23 cellular contexts compared by ENCODE assay signal in genomic region chr17:44942456-44942855, GRCh38. TPM values are rescaled to one million over a fixed set of nuclear protein-coding genes. Genes with fewer than 3 reads are reported as not detected.
A peak's percentile ranks its signal among the peaks of the same experiment; 100 is the strongest.
DNase-seq lines count a peak whose midpoint lies in the region; ATAC-seq, FAIRE-seq and TF ChIP-seq lines count a peak whose summit lies in the region.
"Had no signal": no experiment of that assay in that cellular context is flagged by ENCODE, and none has a peak within 500 bp of the region (broad histone marks: within the 10 kb centered on the region; RNA-seq: fewer than 3 reads in every experiment).

No MANE protein-coding gene starts in this region.

- TF ChIP-seq CTCF in GM23338 (conservative IDR thresholded peaks at IDR 0.05; ENCODE audit: low read depth in 2 of 2) = no peak
- no peak for TF ChIP-seq CTCF in kidney (IDR thresholded peaks at IDR 0.05; ENCODE audit: borderline replicate concordance, extremely low read depth, insufficient read depth)

- no peaks in the 10 kb centered on the region for H3K9me2 ChIP-seq in GM23338 (ENCODE audit: insufficient read depth)

- intact Hi-C loops in kidney (cut with DNase I) = no loop called here

- no peaks in the 10 kb centered on the region for H3K27me3 ChIP-seq in BLaER1 treated with 17β-estradiol and CSF1 and Interleukin-3, amounts not matched to agents 10 nM and 100 nM
- no peaks in the 10 kb centered on the region for H3K27me3 ChIP-seq in GM23338 (ENCODE audit: insufficient read depth)
- H3K27me3 ChIP-seq: body of pancreas had no signal

- H3K4me1 Mint-ChIP-seq in GM23338 (peaks cover 21% of the 10 kb centered on the region), T-helper 17 cell (peaks cover 5% of the 10 kb centered on the region)

- H3K4me2 ChIP-seq in BLaER1 treated with 17β-estradiol and CSF1 and Interleukin-3, amounts not matched to agents 10 nM and 100 nM = peak overlapping the region in 9 of 11 experiments; percentile 3 to 34 (median 18); a peak in 8 of 22 replicates
- H3K4me2 ChIP-seq in GM23338 = no peak overlapping the region

- H3K9me3 Mint-ChIP-seq in GM23338 = no peaks in the 10 kb centered on the region
- H3K9me3 Mint-ChIP-seq: natural killer cell had no signal

- H3F3A ChIP-seq in GM23338 (replicated peaks; ENCODE audit: low read depth) = no peaks in the 10 kb centered on the region; the same call in 1 of the 2 replicates

- peaks cover 0 to 84% (median 75%) of the 10 kb centered on the region in 11 experiments; a peak in 18 of 22 replicates for H3K36me3 ChIP-seq in BLaER1 treated with 17β-estradiol and CSF1 and Interleukin-3, amounts not matched to agents 10 nM and 100 nM
- H3K36me3 ChIP-seq in GM23338 (ENCODE audit: insufficient read depth) (peaks cover 20% of the 10 kb centered on the region), kidney (ENCODE audit: control insufficient read depth in 1 of 2, insufficient read depth in 2 of 2, low read length in 2 of 2) (no peaks in the 10 kb centered on the region)
- H3K36me3 ChIP-seq: thoracic aorta had no signal

- H3K4me3 ChIP-seq in BLaER1 treated with 17β-estradiol and CSF1 and Interleukin-3, amounts not matched to agents 10 nM and 100 nM = no peak overlapping the region
- H3K4me3 ChIP-seq in GM23338 (no peak overlapping the region), kidney (ENCODE audit: low read length in 2 of 2) (no peak overlapping the region)
- H3K4me3 ChIP-seq: body of pancreas, lung, SK-N-MC, thoracic aorta had no signal

- no peak overlapping the region for H2AFZ ChIP-seq in GM23338

- peak overlapping the region in 2 of 11 experiments; percentile 22 to 36; a peak in 2 of 22 replicates for H3K9ac ChIP-seq in BLaER1 treated with 17β-estradiol and CSF1 and Interleukin-3, amounts not matched to agents 10 nM and 100 nM
- H3K9ac ChIP-seq in kidney (ENCODE audit: low read length in 2 of 2) = no peak overlapping the region

- DNase-seq in GM23338 (ENCODE audit: low spot score) (no peak), T-helper 17 cell (no peak), kidney (peak; percentile 51), NCI-H2196 treated with DMSO at 0.1 percent for 48 hours (lab: John Stamatoyannopoulos, UW; ENCODE audit: unreplicated experiment) (no peak), GM03348 (ENCODE audit: low spot score) (no peak)
- DNase-seq: activated CD4-positive, alpha-beta T cell treated with anti-CD3 and anti-CD28 coated beads, Interleukin-2, amount 50 U/mL, for 1 hour; activated naive CD8-positive, alpha-beta T cell treated with anti-CD3 and anti-CD28 coated beads for 36 hours; activated T-cell treated with anti-CD3 and anti-CD28 coated beads, Interleukin-2, amount 50 U/mL, for 1 hour; body of pancreas; dermis blood vessel endothelial cell; glutamatergic neuron; natural killer cell; NCI-H187; OCI-M1 had no signal

- H3K27ac Mint-ChIP-seq in GM23338 = no peak overlapping the region
- H3K27ac Mint-ChIP-seq in T-helper 17 cell = peak overlapping the region; percentile 29
- H3K27ac Mint-ChIP-seq: activated naive CD8-positive, alpha-beta T cell treated with anti-CD3 and anti-CD28 coated beads for 36 hours; natural killer cell had no signal

- H3K79me2 ChIP-seq in GM23338 (replicated peaks; ENCODE audit: insufficient read depth) = peaks cover 100% of the 10 kb centered on the region

- ATAC-seq in GM23338 (no peak), T-helper 17 cell (no peak), GM18498 (IDR thresholded peaks at IDR 0.05; ENCODE audit: unreplicated experiment) (no peak), HG03159 (IDR thresholded peaks at IDR 0.05; ENCODE audit: unreplicated experiment) (no peak)
- ATAC-seq: body of pancreas, natural killer cell had no signal

- H3K36me3 Mint-ChIP-seq in GM23338 (ENCODE audit: low read depth) (peaks cover 59% of the 10 kb centered on the region), T-helper 17 cell (ENCODE audit: low read depth) (no peaks in the 10 kb centered on the region)
- H3K36me3 Mint-ChIP-seq: natural killer cell had no signal

- H3K4me3 Mint-ChIP-seq in GM23338 = no peak overlapping the region
- no peak overlapping the region for H3K4me3 Mint-ChIP-seq in T-helper 17 cell
- H3K4me3 Mint-ChIP-seq: activated naive CD8-positive, alpha-beta T cell treated with anti-CD3 and anti-CD28 coated beads for 36 hours; natural killer cell had no signal

- peaks cover 0 to 4% (median 0%) of the 10 kb centered on the region in 11 experiments; a peak in 1 of 22 replicates for H3K9me3 ChIP-seq in BLaER1 treated with 17β-estradiol and CSF1 and Interleukin-3, amounts not matched to agents 10 nM and 100 nM (replicated peaks in 1 of 11)
- H3K9me3 ChIP-seq in T-helper 17 cell (ENCODE audit: control insufficient read depth, low read length, poor library complexity, severe bottlenecking) (no peaks in the 10 kb centered on the region), kidney (ENCODE audit: control insufficient read depth in 1 of 2, low read length in 2 of 2) (no peaks in the 10 kb centered on the region)
- H3K9me3 ChIP-seq: body of pancreas, thoracic aorta had no signal

- H3K4me1 ChIP-seq in BLaER1 treated with 17β-estradiol and CSF1 and Interleukin-3, amounts not matched to agents 10 nM and 100 nM = peaks cover 11 to 44% (median 35%) of the 10 kb centered on the region in 10 experiments
- peaks cover 12% of the 10 kb centered on the region for H3K4me1 ChIP-seq in GM23338 (ENCODE audit: insufficient read depth)
- H3K4me1 ChIP-seq in kidney (ENCODE audit: control insufficient read depth in 1 of 2, insufficient read depth in 1 of 2, low read depth in 1 of 2, low read length in 2 of 2) = peaks cover 3 to 4% of the 10 kb centered on the region in 2 donors

- FAIRE-seq in kidney (lab: Jason Lieb, UNC) = no peak
- FAIRE-seq: GM19239 had no signal

- peaks cover 6% of the 10 kb centered on the region for H3K27me3 Mint-ChIP-seq in GM23338 (ENCODE audit: insufficient read depth, low read depth, poor library complexity)
- H3K27me3 Mint-ChIP-seq in T-helper 17 cell = peaks cover 6% of the 10 kb centered on the region

- no peak overlapping the region for H3K27ac ChIP-seq in BLaER1 treated with 17β-estradiol and CSF1 and Interleukin-3, amounts not matched to agents 10 nM and 100 nM
- H3K27ac ChIP-seq in GM23338 (ENCODE audit: low read depth) (peak overlapping the region; percentile 58; the same call in 1 of the 2 replicates), kidney (ENCODE audit: low read depth in 2 of 2, low read length in 2 of 2) (no peak overlapping the region)
- H3K27ac ChIP-seq: SK-N-MC, thoracic aorta had no signal

- peaks cover 0 to 55% (median 35%) of the 10 kb centered on the region in 11 experiments; a peak in 18 of 22 replicates for H4K20me1 ChIP-seq in BLaER1 treated with 17β-estradiol and CSF1 and Interleukin-3, amounts not matched to agents 10 nM and 100 nM
- H4K20me1 ChIP-seq in GM23338 (replicated peaks; ENCODE audit: insufficient read depth) = peaks cover 42% of the 10 kb centered on the region

TF ChIP-seq in GM23338, 12 proteins besides CTCF, POLR2A, EP300 and RAD21 (continues in another document):
- no peak for TF ChIP-seq CREB1 (CRISPR knock-in tag; IDR thresholded peaks at IDR 0.05; ENCODE audit: low read depth)
- no peak for TF ChIP-seq EZH2 (IDR thresholded peaks at IDR 0.05; ENCODE audit: low read depth, unreplicated experiment)
- TF ChIP-seq ZNF114 (CRISPR knock-in tag; IDR thresholded peaks at IDR 0.05) = no peak
- no peak for TF ChIP-seq ZNF331 (CRISPR knock-in tag; IDR thresholded peaks at IDR 0.05; ENCODE audit: low read depth)
- no peak for TF ChIP-seq REST (IDR thresholded peaks at IDR 0.05; ENCODE audit: unreplicated experiment)
- no peak for TF ChIP-seq EZH2phosphoT487 (IDR thresholded peaks at IDR 0.05; ENCODE audit: unreplicated experiment)

RNA-seq across cellular contexts. Expression of gene KIF18B, which starts 5.1 kb away (rescaled TPM):
- total RNA-seq in GM23338 (2014; rRNA removed; shearing (Covaris generic)) = 27.1 and 28.4 TPM in 2 replicates
- 13.5 and 14.1 TPM in 2 replicates for polyA plus RNA-seq in GM23338 (2016; fragmentation: Nextera tagmentation; extraction: Ambion mirVana)
- total RNA-seq in T-helper 17 cell = under 1 TPM in 1 of 2 donors, not detected in 1; 0.08 TPM
- total RNA-seq in kidney = 0.44 TPM
- polyA plus RNA-seq in kidney (ENCODE audit: insufficient read depth, low read depth, low replicate concordance) = not detected

RNA-seq across cellular contexts. Expression of gene C1QL1, which starts 25.6 kb away (rescaled TPM):
- 4.9 and 14.4 TPM in 2 replicates for total RNA-seq in GM23338 (2014; rRNA removed; shearing (Covaris generic))
- polyA plus RNA-seq in GM23338 (2016; fragmentation: Nextera tagmentation; extraction: Ambion mirVana) (4.3 and 6.8 TPM in 2 replicates), kidney (ENCODE audit: insufficient read depth, low read depth, low replicate concordance) (25.4 TPM)
- total RNA-seq in T-helper 17 cell (not detected), kidney (0.76 TPM)
- total RNA-seq: activated naive CD8-positive, alpha-beta T cell treated with anti-CD3 and anti-CD28 coated beads for 36 hours; dermis blood vessel endothelial cell; natural killer cell had no signal

RNA-seq across cellular contexts. Expression of gene GFAP, which starts 27.2 kb away (rescaled TPM):
- 4.0 and 5.1 TPM in 2 replicates for total RNA-seq in GM23338 (2014; rRNA removed; shearing (Covaris generic))
- polyA plus RNA-seq in GM23338 (2016; fragmentation: Nextera tagmentation; extraction: Ambion mirVana) = 0.15 and 0.73 TPM in 2 replicates
- under 1 TPM in 1 of 2 donors, not detected in 1; 0.18 TPM for total RNA-seq in T-helper 17 cell
- total RNA-seq in kidney = 1.4 TPM
- polyA plus RNA-seq in kidney (ENCODE audit: insufficient read depth, low read depth, low replicate concordance) = 2.3 TPM
- total RNA-seq: activated naive CD8-positive, alpha-beta T cell treated with anti-CD3 and anti-CD28 coated beads for 36 hours; esophagus mucosa; M059J; natural killer cell had no signal

RNA-seq across cellular contexts. Expression of gene EFTUD2, which starts 43.2 kb away (rescaled TPM):
- 196 and 203 TPM in 2 replicates for total RNA-seq in GM23338 (2014; rRNA removed; shearing (Covaris generic))
- polyA plus RNA-seq in GM23338 (2016; fragmentation: Nextera tagmentation; extraction: Ambion mirVana) (52.5 and 61.6 TPM in 2 replicates), kidney (ENCODE audit: insufficient read depth, low read depth, low replicate concordance) (37.9 TPM)
- total RNA-seq in T-helper 17 cell (100 to 1,000 TPM; 109 to 133 TPM), kidney (98.4 TPM)

Comparison
In these comparisons a context has a peak if more than half of its experiments do, and no peak if none do; other contexts are left out.
1. RNA of gene KIF18B, which starts 5.1 kb away (total RNA-seq): 27.1 to 28.4 TPM in GM23338; 0.44 TPM in kidney (single experiment) and 0.08 TPM in T-helper 17 cell; every median in the first group is over 10 times any median in the second.